Comparison of ENCODE assay signal across 1 cellular context in the genomic region with DNA sequence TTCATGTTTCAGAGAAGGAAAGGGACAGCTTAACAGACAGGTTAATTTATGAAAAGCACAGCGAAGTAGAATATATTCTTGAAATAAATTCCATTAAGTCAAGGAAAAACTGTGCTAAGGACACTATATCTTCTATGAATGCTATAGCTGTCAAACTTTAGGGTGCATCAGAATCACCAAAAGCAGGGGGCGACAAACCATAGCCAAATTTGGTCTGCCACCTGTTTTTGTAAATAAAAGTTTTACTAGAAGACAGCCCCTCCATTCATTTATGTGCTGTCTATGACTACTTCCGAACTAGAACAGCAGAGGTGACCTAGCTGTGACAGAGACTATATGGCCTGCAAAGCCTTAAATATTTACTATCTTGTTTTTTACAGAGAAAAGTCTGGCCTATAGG.
TF ChIP-seq lines count a peak whose summit lies in the region.

No MANE protein-coding gene starts in this region.

TF ChIP-seq in HCT116, 20 proteins besides CTCF, POLR2A, EP300 and RAD21 (continued from another document):
- no peak for TF ChIP-seq REST (IDR thresholded peaks at IDR 0.05; ENCODE audit: low read depth)
- TF ChIP-seq CBX3 (IDR thresholded peaks at IDR 0.05; ENCODE audit: low read depth) = no peak
- TF ChIP-seq SRF (IDR thresholded peaks at IDR 0.05; ENCODE audit: low read depth) = no peak
- no peak for TF ChIP-seq JUND (IDR thresholded peaks at IDR 0.05)
- TF ChIP-seq CEBPB (IDR thresholded peaks at IDR 0.05; ENCODE audit: low read depth) = no peak
- TF ChIP-seq EZH2 (IDR thresholded peaks at IDR 0.05) = no peak
- TF ChIP-seq EZH2phosphoT487 (IDR thresholded peaks at IDR 0.05; ENCODE audit: borderline replicate concordance) = no peak
